Comparison of ENCODE assay signal across 8 cellular contexts in genomic region chr16:89122322-89122831, GRCh38. TPM values are rescaled to one million over a fixed set of nuclear protein-coding genes. Genes with fewer than 3 reads are reported as not detected.
DNase-seq lines count a peak whose midpoint lies in the region; ATAC-seq, FAIRE-seq and TF ChIP-seq lines count a peak whose summit lies in the region.

No MANE protein-coding gene starts in this region.

- H3K27me3 Mint-ChIP-seq in activated T-cell treated with anti-CD3 and anti-CD28 coated beads, Interleukin-2, amount 50 U/mL, for 24 hours = no peaks in the 10 kb centered on the region

- peaks cover 86% of the 10 kb centered on the region for H3K36me3 Mint-ChIP-seq in activated T-cell treated with anti-CD3 and anti-CD28 coated beads, Interleukin-2, amount 50 U/mL, for 24 hours (ENCODE audit: low read depth)

- DNase-seq in GM12892 (ENCODE audit: insufficient read length) = peak; percentile 79
- peak; percentile 27 for DNase-seq in NCI-H2081 treated with DMSO at 0.1 percent for 48 hours (lab: John Stamatoyannopoulos, UW)
- DNase-seq in activated T-cell treated with anti-CD3 and anti-CD28 coated beads, Interleukin-2, amount 50 U/mL, for 24 hours = peak; percentile 61
- peak; percentile 74 for DNase-seq in posterior vena cava (ENCODE audit: low spot score)
- no peak for DNase-seq in substantia nigra (lab: John Stamatoyannopoulos, UW)

- peak overlapping the region; percentile 71 for H3K27ac Mint-ChIP-seq in activated T-cell treated with anti-CD3 and anti-CD28 coated beads, Interleukin-2, amount 50 U/mL, for 24 hours

- H3K4me3 Mint-ChIP-seq in activated T-cell treated with anti-CD3 and anti-CD28 coated beads, Interleukin-2, amount 50 U/mL, for 24 hours = no peak overlapping the region

- no peaks in the 10 kb centered on the region for H3K9me3 Mint-ChIP-seq in activated T-cell treated with anti-CD3 and anti-CD28 coated beads, Interleukin-2, amount 50 U/mL, for 24 hours

- peaks cover 33% of the 10 kb centered on the region for H3K4me1 Mint-ChIP-seq in activated T-cell treated with anti-CD3 and anti-CD28 coated beads, Interleukin-2, amount 50 U/mL, for 24 hours (ENCODE audit: low read depth)

- FAIRE-seq in GM12892 (lab: Jason Lieb, UNC) = no peak

- intact Hi-C loops in posterior vena cava (cut with DNase I) = no loop called here

- no peak for ATAC-seq in GM21786 (IDR thresholded peaks at IDR 0.05; ENCODE audit: unreplicated experiment)
- ATAC-seq in GM18858 (IDR thresholded peaks at IDR 0.05; ENCODE audit: unreplicated experiment) = no peak
- no peak for ATAC-seq in HG02973 (IDR thresholded peaks at IDR 0.05; ENCODE audit: unreplicated experiment)

- TF ChIP-seq POLR2A in GM12892 (IDR thresholded peaks at IDR 0.05; ENCODE audit: low read depth, low read length) = no peak

- H3K27ac ChIP-seq in substantia nigra (ENCODE audit: low read depth, low read length, poor library complexity, severe bottlenecking) = no peak overlapping the region

RNA-seq across cellular contexts. Expression of gene ACSF3, which starts 28.7 kb away (rescaled TPM):
- 17.1 TPM for polyA plus RNA-seq in GM12892 (2012; ENCODE audit: missing spikeins)
- total RNA-seq in posterior vena cava = 10 to 100 TPM; 19.1 to 21.4 TPM

RNA-seq across cellular contexts. Expression of gene CDH15, which starts 49.2 kb away (rescaled TPM):
- polyA plus RNA-seq in GM12892 (2012; ENCODE audit: missing spikeins) = 0.40 TPM
- total RNA-seq in posterior vena cava = under 1 TPM in 1 of 2 donors, not detected in 1; 0.46 TPM

Comparison
In these comparisons a context has a peak if more than half of its experiments do, and no peak if none do; other contexts are left out.
1. DNase-seq: peak in GM12892 (single experiment), NCI-H2081 treated with DMSO at 0.1 percent for 48 hours (single experiment), activated T-cell treated with anti-CD3 and anti-CD28 coated beads, Interleukin-2, amount 50 U/mL, for 24 hours (single experiment) and posterior vena cava (single experiment); none in substantia nigra (0 of 49).